In genomic region chr2:176297067-176297466, GRCh38 we compare ENCODE assay signal across 18 cellular contexts. TPM values are rescaled to one million over a fixed set of nuclear protein-coding genes. Genes with fewer than 3 reads are reported as not detected.
DNase-seq lines count a peak whose midpoint lies in the region; ATAC-seq, FAIRE-seq and TF ChIP-seq lines count a peak whose summit lies in the region.
"Had no signal": no experiment of that assay in that cellular context is flagged by ENCODE, and none has a peak within 500 bp of the region (broad histone marks: within the 10 kb centered on the region; RNA-seq: fewer than 3 reads in every experiment).

No MANE protein-coding gene starts in this region.

- TF ChIP-seq CTCF in mucosa of descending colon (IDR thresholded peaks at IDR 0.05): no peak

- ATAC-seq in mucosa of descending colon: peak; percentile 83
- ATAC-seq: naive thymus-derived CD4-positive, alpha-beta T cell; Panc1 had no signal

- peak; percentile 82 for FAIRE-seq in H54 (lab: Jason Lieb, UNC)
- FAIRE-seq: HTR-8/SVneo had no signal

- H3K4me3 ChIP-seq in mucosa of descending colon: no peak overlapping the region
- H3K4me3 ChIP-seq: transverse colon had no signal

- DNase-seq in H54 (ENCODE audit: insufficient read length, low spot score) (no peak), MV-4-11 (lab: John Stamatoyannopoulos, UW) (peak; percentile 17), SK-N-DZ (ENCODE audit: low spot score) (peak; percentile 95), mucosa of descending colon (peak in 1 of 3 donors; percentile 22), DMS 273 (lab: John Stamatoyannopoulos, UW; ENCODE audit: unreplicated experiment) (no peak), glomerular visceral epithelial cell (ENCODE audit: extremely low spot score) (no peak), head of caudate nucleus (no peak), kidney glomerular epithelial cell (lab: John Stamatoyannopoulos, UW) (no peak)
- DNase-seq: activated effector memory CD4-positive, alpha-beta T cell treated with anti-CD3 and anti-CD28 coated beads, Interleukin-2, amount 50 U/mL, for 16 hours; hypothalamus; kidney; naive thymus-derived CD4-positive, alpha-beta T cell; NCI-H1930; NCI-H524; transverse colon had no signal

- H3K9me3 ChIP-seq in mucosa of descending colon: no peaks in the 10 kb centered on the region
- H3K9me3 ChIP-seq: transverse colon had no signal

- intact Hi-C loops in mucosa of descending colon (cut with DNase I, micrococcal nuclease) (no loop called here), head of caudate nucleus (cut with DNase I) (no loop called here)

- H3K4me1 ChIP-seq in mucosa of descending colon (ENCODE audit: low read depth): peaks cover 4% of the 10 kb centered on the region
- H3K4me1 ChIP-seq: parathyroid adenoma had no signal

- no peak for TF ChIP-seq POLR2A in H54 (IDR thresholded peaks at IDR 0.05; ENCODE audit: low read depth, low read length)

- no peaks in the 10 kb centered on the region for H3K36me3 ChIP-seq in mucosa of descending colon (ENCODE audit: low read depth)

RNA-seq across cellular contexts. Expression of gene MTX2, which starts 27.8 kb away (rescaled TPM):
- polyA plus RNA-seq in SK-N-DZ (2014; cell fraction: cytosol; rRNA removed): 77.7 and 95.1 TPM in 2 replicates
- polyA plus RNA-seq in SK-N-DZ (2014; cell fraction: nucleus; rRNA removed): 45.6 and 64.9 TPM in 2 replicates
- total RNA-seq in mucosa of descending colon: 10 to 100 TPM; 27.5 to 29.9 (median 29.8) TPM

Comparison
In these comparisons a context has a peak if more than half of its experiments do, and no peak if none do; other contexts are left out.
1. DNase-seq: peak in MV-4-11 (single experiment) and SK-N-DZ (single experiment); none in H54 (single experiment), DMS 273 (single experiment), glomerular visceral epithelial cell (single experiment), head of caudate nucleus (0 of 42) and kidney glomerular epithelial cell (single experiment).